Comparison of ENCODE assay signal across 21 cellular contexts in genomic region chr12:31306871-31307270, GRCh38. TPM values are rescaled to one million over a fixed set of nuclear protein-coding genes. Genes with fewer than 3 reads are reported as not detected.
DNase-seq lines count a peak whose midpoint lies in the region; ATAC-seq and TF ChIP-seq lines count a peak whose summit lies in the region.
"Had no signal": no experiment of that assay in that cellular context is flagged by ENCODE, and none has a peak within 500 bp of the region (broad histone marks: within the 10 kb centered on the region; RNA-seq: fewer than 3 reads in every experiment).

No MANE protein-coding gene starts in this region.

- H3K18ac ChIP-seq in trophoblast cell (ENCODE audit: low read length): no peak overlapping the region

- CTCF ChIA-PET in activated CD4-positive, alpha-beta memory T cell treated with anti-CD3 and anti-CD28 coated beads for 36 hours (lab: Charles Lee): interaction anchor here (3.3 kb wide), 1 partner anchor 35 kb away, joined by 15 read pairs; no protein-coding TSS in a partner anchor
- CTCF ChIA-PET in activated CD4-positive, alpha-beta memory T cell treated with anti-CD3 and anti-CD28 coated beads, Interleukin-2, amount 10 ng/mL, durations not matched to agents 7 days and 5 days (lab: Charles Lee): no interaction called here

- POLR2A ChIA-PET in activated CD4-positive, alpha-beta memory T cell treated with anti-CD3 and anti-CD28 coated beads for 36 hours (lab: Charles Lee): no interaction called here
- POLR2A ChIA-PET in activated CD4-positive, alpha-beta memory T cell treated with anti-CD3 and anti-CD28 coated beads, Interleukin-2, amount 10 ng/mL, durations not matched to agents 7 days and 5 days (lab: Charles Lee): interaction anchor here (1.7 kb wide), 1 partner anchor 13 kb away, joined by 5 read pairs; no protein-coding TSS in a partner anchor

- H2AFZ ChIP-seq in OCI-LY3 (ENCODE audit: low read depth, low read length) (no peak overlapping the region), trophoblast cell (ENCODE audit: insufficient read depth, low read length, poor library complexity) (no peak overlapping the region)

- H3K79me1 ChIP-seq in trophoblast cell (ENCODE audit: low read length): no peaks in the 10 kb centered on the region

- H3K79me2 ChIP-seq in OCI-LY3 (ENCODE audit: low read length): peaks cover 100% of the 10 kb centered on the region
- H3K79me2 ChIP-seq in trophoblast cell (ENCODE audit: control insufficient read depth, insufficient read depth, low read length, poor library complexity): peaks cover 24% of the 10 kb centered on the region

- no peak overlapping the region for H3K4me3 ChIP-seq in OCI-LY3 (ENCODE audit: low read length)
- H3K4me3 ChIP-seq in trophoblast cell (ENCODE audit: low read depth, low read length): no peak overlapping the region
- H3K4me3 ChIP-seq: SJSA1 had no signal

- no peak overlapping the region for H2BK5ac ChIP-seq in trophoblast cell (ENCODE audit: low read depth, low read length, poor library complexity)

- no peak overlapping the region for H4K91ac ChIP-seq in trophoblast cell (ENCODE audit: low read depth, low read length)

- H3K9me3 ChIP-seq in OCI-LY3 (ENCODE audit: insufficient read depth, low read length) (no peaks in the 10 kb centered on the region), trophoblast cell (ENCODE audit: insufficient read depth, low read depth, low read length) (no peaks in the 10 kb centered on the region)
- H3K9me3 ChIP-seq: SJSA1 had no signal

- H4K12ac ChIP-seq in trophoblast cell (ENCODE audit: low read depth, low read length): no peak overlapping the region

- H3K36me3 Mint-ChIP-seq in activated CD4-positive, alpha-beta memory T cell treated with anti-CD3 and anti-CD28 coated beads for 36 hours: peaks cover 52% of the 10 kb centered on the region
- peaks cover 66% of the 10 kb centered on the region for H3K36me3 Mint-ChIP-seq in activated CD4-positive, alpha-beta memory T cell treated with anti-CD3 and anti-CD28 coated beads, Interleukin-2, amount 10 ng/mL, durations not matched to agents 7 days and 5 days (ENCODE audit: low read depth)
- peaks cover 17% of the 10 kb centered on the region for H3K36me3 Mint-ChIP-seq in central memory CD8-positive, alpha-beta T cell (ENCODE audit: insufficient read depth)

- H3K27me3 Mint-ChIP-seq in activated CD4-positive, alpha-beta memory T cell treated with anti-CD3 and anti-CD28 coated beads for 36 hours: no peaks in the 10 kb centered on the region
- no peaks in the 10 kb centered on the region for H3K27me3 Mint-ChIP-seq in activated CD4-positive, alpha-beta memory T cell treated with anti-CD3 and anti-CD28 coated beads, Interleukin-2, amount 10 ng/mL, durations not matched to agents 7 days and 5 days
- H3K27me3 Mint-ChIP-seq in central memory CD8-positive, alpha-beta T cell: no peaks in the 10 kb centered on the region

- H4K20me1 ChIP-seq in OCI-LY3 (ENCODE audit: insufficient read depth, low read length): peaks cover 98% of the 10 kb centered on the region

- H3K36me3 ChIP-seq in OCI-LY3 (replicated peaks; ENCODE audit: low read depth, low read length) (peaks cover 72% of the 10 kb centered on the region), trophoblast cell (ENCODE audit: control insufficient read depth in 1 of 2, insufficient read depth in 2 of 2, low read length in 2 of 2) (peaks cover 8 to 23% of the 10 kb centered on the region in 2 experiments)

- H3K14ac ChIP-seq in trophoblast cell (ENCODE audit: low read length): no peak overlapping the region

- H3K4me3 Mint-ChIP-seq in activated CD4-positive, alpha-beta memory T cell treated with anti-CD3 and anti-CD28 coated beads for 36 hours: no peak overlapping the region
- no peak overlapping the region for H3K4me3 Mint-ChIP-seq in activated CD4-positive, alpha-beta memory T cell treated with anti-CD3 and anti-CD28 coated beads, Interleukin-2, amount 10 ng/mL, durations not matched to agents 7 days and 5 days
- H3K4me3 Mint-ChIP-seq in central memory CD8-positive, alpha-beta T cell: no peak overlapping the region
- H3K4me3 Mint-ChIP-seq: CD14-positive monocyte, HFFc6 had no signal

- H3K4ac ChIP-seq in trophoblast cell (ENCODE audit: low read depth, low read length): peak overlapping the region; percentile 73

- no peak overlapping the region for H2BK120ac ChIP-seq in trophoblast cell (ENCODE audit: insufficient read depth, low read length, poor library complexity)

- H3K9me3 Mint-ChIP-seq in activated CD4-positive, alpha-beta memory T cell treated with anti-CD3 and anti-CD28 coated beads for 36 hours: no peaks in the 10 kb centered on the region
- peaks cover 8% of the 10 kb centered on the region for H3K9me3 Mint-ChIP-seq in activated CD4-positive, alpha-beta memory T cell treated with anti-CD3 and anti-CD28 coated beads, Interleukin-2, amount 10 ng/mL, durations not matched to agents 7 days and 5 days
- H3K9me3 Mint-ChIP-seq in central memory CD8-positive, alpha-beta T cell: no peaks in the 10 kb centered on the region
- H3K9me3 Mint-ChIP-seq: CD14-positive monocyte, HFFc6 had no signal

- H4K8ac ChIP-seq in trophoblast cell (ENCODE audit: low read depth, low read length): no peak overlapping the region

- H3K27ac ChIP-seq in OCI-LY3 (ENCODE audit: low read length) (peak overlapping the region; percentile 5; the same call in 1 of the 2 replicates), trophoblast cell (ENCODE audit: low read depth, low read length) (no peak overlapping the region)
- H3K27ac ChIP-seq: 22Rv1, SJSA1 had no signal

- H3K4me1 Mint-ChIP-seq in activated CD4-positive, alpha-beta memory T cell treated with anti-CD3 and anti-CD28 coated beads for 36 hours (ENCODE audit: low read depth): peaks cover 57% of the 10 kb centered on the region
- H3K4me1 Mint-ChIP-seq in activated CD4-positive, alpha-beta memory T cell treated with anti-CD3 and anti-CD28 coated beads, Interleukin-2, amount 10 ng/mL, durations not matched to agents 7 days and 5 days: peaks cover 14% of the 10 kb centered on the region
- peaks cover 53% of the 10 kb centered on the region for H3K4me1 Mint-ChIP-seq in central memory CD8-positive, alpha-beta T cell
- H3K4me1 Mint-ChIP-seq: CD14-positive monocyte had no signal

- intact Hi-C loops in activated CD4-positive, alpha-beta memory T cell treated with anti-CD3 and anti-CD28 coated beads for 36 hours (cut with micrococcal nuclease): no loop called here

- peak overlapping the region; percentile 23 for H3K27ac Mint-ChIP-seq in activated CD4-positive, alpha-beta memory T cell treated with anti-CD3 and anti-CD28 coated beads for 36 hours
- no peak overlapping the region for H3K27ac Mint-ChIP-seq in activated CD4-positive, alpha-beta memory T cell treated with anti-CD3 and anti-CD28 coated beads, Interleukin-2, amount 10 ng/mL, durations not matched to agents 7 days and 5 days
- H3K27ac Mint-ChIP-seq in central memory CD8-positive, alpha-beta T cell (ENCODE audit: low read depth): peak overlapping the region; percentile 56
- H3K27ac Mint-ChIP-seq: HFFc6 had no signal

- H2BK12ac ChIP-seq in trophoblast cell (ENCODE audit: low read length): no peak overlapping the region

- no peak overlapping the region for H3K9ac ChIP-seq in OCI-LY3 (ENCODE audit: low read length)
- no peak overlapping the region for H3K9ac ChIP-seq in trophoblast cell (ENCODE audit: low read length)

- no peak for ATAC-seq in central memory CD8-positive, alpha-beta T cell (replicated peaks; ENCODE audit: extremely low read depth, poor library complexity, severe bottlenecking)
- no peak for ATAC-seq in GM18873 (IDR thresholded peaks at IDR 0.05; ENCODE audit: low FRiP score, unreplicated experiment)
- ATAC-seq in stimulated activated naive CD8-positive, alpha-beta T cell treated with anti-CD3 and anti-CD28 coated beads, Interleukin-15, Interleukin-2, amounts not matched to agents 100 U/mL and 50 U/mL, for 24 hours: no peak
- ATAC-seq: Panc1 had no signal

- peaks cover 63% of the 10 kb centered on the region for H3K4me1 ChIP-seq in OCI-LY3 (ENCODE audit: low read length)
- peaks cover 9% of the 10 kb centered on the region in 2 experiments for H3K4me1 ChIP-seq in trophoblast cell (ENCODE audit: control insufficient read depth in 1 of 2, insufficient read depth in 2 of 2, low read length in 2 of 2)
- H3K4me1 ChIP-seq: SJSA1 had no signal

- H3K27me3 ChIP-seq in OCI-LY3 (ENCODE audit: low read depth, low read length): no peaks in the 10 kb centered on the region
- H3K27me3 ChIP-seq in trophoblast cell (ENCODE audit: insufficient read depth, low read length): no peaks in the 10 kb centered on the region
- H3K27me3 ChIP-seq: SJSA1 had no signal

- TF ChIP-seq CTCF in OCI-LY3 (IDR thresholded peaks at IDR 0.05; ENCODE audit: low read depth, low read length): no peak

- no peak for DNase-seq in activated CD4-positive, alpha-beta memory T cell treated with anti-CD3 and anti-CD28 coated beads for 36 hours
- no peak for DNase-seq in activated CD4-positive, alpha-beta memory T cell treated with anti-CD3 and anti-CD28 coated beads, Interleukin-2, amount 10 ng/mL, durations not matched to agents 7 days and 5 days
- DNase-seq in central memory CD8-positive, alpha-beta T cell (ENCODE audit: low spot score in 2 of 2): no peak
- no peak for DNase-seq in trophoblast cell
- DNase-seq in stimulated activated naive CD8-positive, alpha-beta T cell treated with anti-CD3 and anti-CD28 coated beads, Interleukin-15, Interleukin-2, amounts not matched to agents 100 U/mL and 50 U/mL, for 24 hours: no peak
- no peak for DNase-seq in stimulated activated CD4-positive, alpha-beta T cell treated with anti-CD3 and anti-CD28 coated beads, Interleukin-4, amount 100 ng/mL, for 24 hours
- DNase-seq: AML-193, GF-D8, H7, HFFc6, Karpas-422, NCI-H1417 treated with DMSO at 0.1 percent for 48 hours, NCI-H1930, NCI-H345, NCI-H526 had no signal

- no CpG with 5 or more reads among the region's 1 CpG for WGBS in trophoblast cell (ENCODE audit: extremely low coverage, insufficient coverage, insufficient read length)

- H3K4me2 ChIP-seq in OCI-LY3 (ENCODE audit: low read length) (no peak overlapping the region), trophoblast cell (ENCODE audit: low read length) (no peak overlapping the region)

- H2AK5ac ChIP-seq in trophoblast cell (ENCODE audit: low read length): no peak overlapping the region

- no peak overlapping the region for H3K23ac ChIP-seq in trophoblast cell (ENCODE audit: low read length)

RNA-seq across cellular contexts. Expression of gene SINHCAF, which starts 19.1 kb away (rescaled TPM):
- 100 to 1,000 TPM; 181 to 186 TPM for total RNA-seq in activated CD4-positive, alpha-beta memory T cell treated with anti-CD3 and anti-CD28 coated beads for 36 hours
- 100 to 1,000 TPM; 107 to 123 TPM for total RNA-seq in activated CD4-positive, alpha-beta memory T cell treated with anti-CD3 and anti-CD28 coated beads, Interleukin-2, amount 10 ng/mL, durations not matched to agents 7 days and 5 days
- 103 and 108 TPM in 2 replicates for polyA plus RNA-seq in trophoblast cell (2013)
